ENCODE assay signal across 6 cellular contexts in the genomic region with DNA sequence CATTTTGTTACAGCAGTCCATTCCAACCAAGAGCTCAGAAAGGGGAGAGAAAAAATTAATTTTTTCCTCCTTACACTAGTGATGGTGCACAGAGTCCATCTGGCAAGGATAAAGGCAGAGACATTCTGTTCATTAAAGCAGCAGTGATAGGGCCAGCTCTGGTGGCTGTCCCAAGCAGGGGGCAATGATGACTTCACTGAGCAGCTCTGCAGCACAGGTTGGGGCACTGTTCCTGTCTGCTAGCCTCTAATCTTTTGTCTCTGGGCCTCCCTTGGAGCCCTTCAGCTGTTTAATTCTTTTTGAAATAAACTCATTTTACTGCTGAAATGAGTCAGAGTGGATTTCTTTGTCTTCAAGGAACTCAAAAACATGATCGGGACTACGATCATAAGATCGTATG.
"Had no signal": no experiment of that assay in that cellular context is flagged by ENCODE, and none has a peak within 500 bp of the region (broad histone marks: within the 10 kb centered on the region; RNA-seq: fewer than 3 reads in every experiment).

No MANE protein-coding gene starts in this region.

- H3K4me3 ChIP-seq: GM23338, HAP-1, K562 had no signal

- H3K9me3 ChIP-seq: HAP-1 had no signal

- H3K36me3 ChIP-seq: HAP-1 had no signal

- H3K4me3 Mint-ChIP-seq: GM23338 had no signal

- FAIRE-seq: HTR-8/SVneo, K562 had no signal

- DNase-seq: H7, IMR-90 had no signal

- H3K27ac Mint-ChIP-seq: GM23338 had no signal

- H3K4me2 ChIP-seq: GM23338 had no signal
